ENCODE assay signal across 8 cellular contexts in the genomic region with DNA sequence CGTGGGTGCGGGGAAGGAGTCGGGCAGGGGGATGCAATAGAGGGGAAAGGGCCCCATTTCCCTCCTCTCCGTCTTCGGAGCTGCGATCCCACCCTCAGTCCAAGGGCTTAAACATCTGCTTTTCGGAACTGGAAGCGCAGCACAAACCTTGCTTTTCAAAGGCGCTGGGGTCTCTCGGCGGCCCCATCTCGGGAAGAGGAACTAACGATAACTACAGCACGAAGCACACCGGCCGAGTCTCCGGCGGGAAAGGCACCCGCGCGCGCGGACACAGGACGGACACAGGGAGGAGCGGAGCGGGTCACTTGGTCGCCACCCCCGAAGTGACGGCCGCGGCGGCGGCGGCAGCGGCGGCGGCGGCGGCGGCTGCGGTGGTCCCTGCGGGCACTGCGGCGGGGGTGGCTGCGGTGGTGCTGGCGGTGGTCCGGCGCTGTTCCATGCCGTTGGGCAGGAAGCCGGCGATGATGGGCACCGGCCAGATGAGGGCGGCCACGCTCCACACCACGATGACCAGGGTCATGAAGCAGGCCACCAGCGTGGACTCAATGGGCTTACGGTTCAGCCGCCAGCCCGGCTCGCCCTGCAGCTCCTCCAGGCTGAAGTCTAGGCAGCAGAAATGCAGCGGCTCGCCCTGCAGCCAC. TPM values are rescaled to one million over a fixed set of nuclear protein-coding genes. Genes with fewer than 3 reads are reported as not detected.
A peak's percentile ranks its signal among the peaks of the same experiment; 100 is the strongest.
DNase-seq lines count a peak whose midpoint lies in the region; ATAC-seq and TF ChIP-seq lines count a peak whose summit lies in the region.

No MANE protein-coding gene starts in this region.

- H3K9me3 Mint-ChIP-seq in activated T-helper 17 cell treated with anti-CD3 and anti-CD28 coated beads, Interleukin-2, amount 50 U/mL, for 72 hours = no peaks in the 10 kb centered on the region
- H3K9me3 Mint-ChIP-seq in nephron = no peaks in the 10 kb centered on the region

- peaks cover 8% of the 10 kb centered on the region for H3K4me1 Mint-ChIP-seq in activated T-helper 17 cell treated with anti-CD3 and anti-CD28 coated beads, Interleukin-2, amount 50 U/mL, for 72 hours
- peaks cover 30% of the 10 kb centered on the region for H3K4me1 Mint-ChIP-seq in nephron

- DNase-seq in activated naive CD4-positive, alpha-beta T cell treated with Interleukin-2 at 50 U/mL for 16 hours = peak; percentile 10
- no peak for DNase-seq in activated naive CD4-positive, alpha-beta T cell (lab: John Stamatoyannopoulos, UW)
- DNase-seq in NCI-H510A (lab: John Stamatoyannopoulos, UW) (peak; percentile 23), foreskin melanocyte (peak; percentile 50), NCI-H1694 treated with DMSO at 0.1 percent for 48 hours (lab: John Stamatoyannopoulos, UW) (no peak)

- peak overlapping the region; percentile 78 for H3K4me3 Mint-ChIP-seq in activated T-helper 17 cell treated with anti-CD3 and anti-CD28 coated beads, Interleukin-2, amount 50 U/mL, for 72 hours
- peak overlapping the region; percentile 93 to 96 (median 95) for H3K4me3 Mint-ChIP-seq in nephron

- TF ChIP-seq CTCF in nephron (IDR thresholded peaks at IDR 0.05; ENCODE audit: unreplicated experiment in 3 of 3) = peak; percentile 36 to 50 (median 46)

- no peak overlapping the region for H3K27ac Mint-ChIP-seq in activated T-helper 17 cell treated with anti-CD3 and anti-CD28 coated beads, Interleukin-2, amount 50 U/mL, for 72 hours
- peak overlapping the region; percentile 42 to 88 (median 60) for H3K27ac Mint-ChIP-seq in nephron

- ATAC-seq in HG02678 (IDR thresholded peaks at IDR 0.05; ENCODE audit: unreplicated experiment) = peak; percentile 23
- peak; percentile 26 for ATAC-seq in activated T-helper 17 cell treated with anti-CD3 and anti-CD28 coated beads, Interleukin-2, amount 50 U/mL, for 72 hours (replicated peaks)

- H3K36me3 Mint-ChIP-seq in activated T-helper 17 cell treated with anti-CD3 and anti-CD28 coated beads, Interleukin-2, amount 50 U/mL, for 72 hours (ENCODE audit: low read depth) = no peaks in the 10 kb centered on the region
- H3K36me3 Mint-ChIP-seq in nephron (ENCODE audit: low read depth) = no peaks in the 10 kb centered on the region

- peaks cover 64% of the 10 kb centered on the region for H3K27me3 Mint-ChIP-seq in activated T-helper 17 cell treated with anti-CD3 and anti-CD28 coated beads, Interleukin-2, amount 50 U/mL, for 72 hours
- H3K27me3 Mint-ChIP-seq in nephron (ENCODE audit: low read depth) = peaks cover 76% of the 10 kb centered on the region

RNA-seq across cellular contexts. Expression of a gene that starts 1.1 kb away (rescaled TPM):
- not detected for total RNA-seq in activated T-helper 17 cell treated with anti-CD3 and anti-CD28 coated beads, Interleukin-2, amount 50 U/mL, for 72 hours

Comparison
In these comparisons a context has a peak if more than half of its experiments do, and no peak if none do; other contexts are left out.
1. DNase-seq: peak in activated naive CD4-positive, alpha-beta T cell treated with Interleukin-2 at 50 U/mL for 16 hours (single experiment), NCI-H510A (single experiment) and foreskin melanocyte (single experiment); none in activated naive CD4-positive, alpha-beta T cell (0 of 4) and NCI-H1694 treated with DMSO at 0.1 percent for 48 hours (single experiment).